Comparison of ENCODE assay signal across 8 cellular contexts in the genomic region with DNA sequence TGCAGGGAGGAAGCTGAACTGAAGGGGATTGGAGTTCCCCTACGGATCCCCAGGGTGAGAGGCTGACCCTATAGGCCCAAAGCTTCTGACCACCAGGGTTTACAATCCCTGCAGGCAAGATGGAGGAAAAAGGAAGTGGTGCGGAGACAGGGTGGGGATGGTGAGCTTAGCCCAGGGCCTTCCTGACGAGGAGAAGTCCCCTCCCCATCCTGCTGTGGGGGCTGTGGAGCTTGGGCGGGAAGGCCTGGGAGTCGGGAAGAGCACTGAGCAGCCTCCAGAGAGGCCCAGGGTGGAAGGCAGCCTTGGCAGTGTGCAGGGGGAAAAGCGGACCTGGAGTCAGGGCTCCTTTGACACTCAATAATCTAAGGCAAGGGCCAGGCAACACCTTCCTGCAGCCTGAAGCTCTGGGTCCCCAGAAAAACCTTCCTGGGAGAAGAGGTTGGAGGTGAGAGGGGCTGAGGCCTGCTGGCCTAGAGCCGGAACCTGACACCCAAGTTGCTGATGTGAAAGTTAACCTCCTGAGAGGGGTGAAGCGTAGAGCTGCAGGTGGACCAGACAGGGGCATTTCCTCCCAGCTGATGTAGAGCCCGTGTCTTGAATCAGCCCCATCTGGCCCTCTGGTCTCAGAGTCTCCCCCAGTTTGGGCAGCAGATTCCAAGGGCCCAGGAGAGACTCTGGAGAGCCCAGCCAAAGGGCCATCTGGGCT. TPM values are rescaled to one million over a fixed set of nuclear protein-coding genes. Genes with fewer than 3 reads are reported as not detected.
A peak's percentile ranks its signal among the peaks of the same experiment; 100 is the strongest.
DNase-seq lines count a peak whose midpoint lies in the region; ATAC-seq and TF ChIP-seq lines count a peak whose summit lies in the region.

No MANE protein-coding gene starts in this region.

- H3K27me3 ChIP-seq in dorsolateral prefrontal cortex, result no peaks in the 10 kb centered on the region
- H3K27me3 ChIP-seq in naive thymus-derived CD4-positive, alpha-beta T cell (ENCODE audit: control insufficient read depth in 2 of 2, insufficient read depth in 2 of 2, low read length in 2 of 2), result no peaks in the 10 kb centered on the region

- H3K4me1 ChIP-seq in naive thymus-derived CD4-positive, alpha-beta T cell (ENCODE audit: control insufficient read depth in 2 of 2, insufficient read depth in 2 of 2, low read length in 2 of 2), result peaks cover 83 to 88% of the 10 kb centered on the region in 2 donors

- H3K27ac ChIP-seq in dorsolateral prefrontal cortex, result peak overlapping the region in 58 of 59 donors; percentile 66 to 98 (median 92)
- peak overlapping the region; percentile 88 for H3K27ac ChIP-seq in naive thymus-derived CD4-positive, alpha-beta T cell (ENCODE audit: low read depth, low read length)

- peak overlapping the region; percentile 83 to 96 (median 88) for H3K4me3 Mint-ChIP-seq in naive thymus-derived CD4-positive, alpha-beta T cell

- CTCF ChIA-PET in naive thymus-derived CD4-positive, alpha-beta T cell (lab: Charles Lee), result interaction anchor here (0.6 to 22.9 kb wide), 13 partner anchors 8 to 106 kb away, joined by 3 to 539 read pairs (median 3); a partner anchor contains a TSS

- intact Hi-C loops in Right ventricle myocardium superior (cut with DNase I) (no loop called here), Right ventricle myocardium inferior (cut with DNase I) (no loop called here), dorsolateral prefrontal cortex (cut with DNase I) (no loop called here)
- intact Hi-C loops in naive thymus-derived CD4-positive, alpha-beta T cell (cut with micrococcal nuclease), result loop anchor here (1.0 to 10.0 kb wide), 17 partner anchors 8 to 1819 kb away; a partner anchor contains a TSS

- peaks cover 77 to 100% (median 88%) of the 10 kb centered on the region in 7 donors for H3K4me1 Mint-ChIP-seq in naive thymus-derived CD4-positive, alpha-beta T cell

- DNase-seq in Right ventricle myocardium superior, result peak; percentile 33
- no peak for DNase-seq in Right ventricle myocardium inferior (ENCODE audit: missing footprints)
- peak; percentile 89 for DNase-seq in OCI-M1 (lab: John Stamatoyannopoulos, UW)
- DNase-seq in dorsolateral prefrontal cortex, result no peak
- no peak for DNase-seq in naive thymus-derived CD4-positive, alpha-beta T cell
- DNase-seq in GOT3 (lab: John Stamatoyannopoulos, UW), result no peak
- DNase-seq in occipital lobe (lab: John Stamatoyannopoulos, UW), result no peak

- H3K36me3 Mint-ChIP-seq in naive thymus-derived CD4-positive, alpha-beta T cell, result peaks cover 0 to 42% (median 0%) of the 10 kb centered on the region in 5 donors

- POLR2A ChIA-PET in naive thymus-derived CD4-positive, alpha-beta T cell (lab: Charles Lee), result interaction anchor here (0.7 to 15.6 kb wide), 10 partner anchors 6 to 110 kb away, joined by 3 to 364 read pairs (median 4); a partner anchor contains a TSS

- H3K9me3 ChIP-seq in naive thymus-derived CD4-positive, alpha-beta T cell (ENCODE audit: control insufficient read depth in 2 of 3, low read length in 3 of 3), result no peaks in the 10 kb centered on the region

- peak overlapping the region; percentile 9 to 69 (median 52) for H3K4me3 ChIP-seq in dorsolateral prefrontal cortex
- peak overlapping the region; percentile 80 for H3K4me3 ChIP-seq in naive thymus-derived CD4-positive, alpha-beta T cell (ENCODE audit: low read length)

- H3K36me3 ChIP-seq in naive thymus-derived CD4-positive, alpha-beta T cell (ENCODE audit: control insufficient read depth in 2 of 3, insufficient read depth in 3 of 3, low read length in 3 of 3), result peaks cover 0 to 4% (median 0%) of the 10 kb centered on the region in 3 experiments

- H3K27ac Mint-ChIP-seq in naive thymus-derived CD4-positive, alpha-beta T cell, result peak overlapping the region; percentile 92 to 99 (median 97)

- ATAC-seq in Right ventricle myocardium superior (ENCODE audit: poor library complexity) (peak; percentile 3), Right ventricle myocardium inferior (no peak), HG02852 (IDR thresholded peaks at IDR 0.05; ENCODE audit: unreplicated experiment) (peak; percentile 33)
- ATAC-seq in naive thymus-derived CD4-positive, alpha-beta T cell, result peak; percentile 2

- no peaks in the 10 kb centered on the region for H3K27me3 Mint-ChIP-seq in naive thymus-derived CD4-positive, alpha-beta T cell

- H3K9me3 Mint-ChIP-seq in naive thymus-derived CD4-positive, alpha-beta T cell, result no peaks in the 10 kb centered on the region

- no peak for TF ChIP-seq CTCF in dorsolateral prefrontal cortex (IDR thresholded peaks at IDR 0.05 in 54 of 56, conservative IDR thresholded peaks at IDR 0.05 in 2 of 56; ENCODE audit: low read depth in 1 of 56, partially characterized antibody in 56 of 56)

RNA-seq across cellular contexts. Expression of a gene that starts 6.1 kb away (rescaled TPM):
- total RNA-seq in Right ventricle myocardium superior, result 35.9 TPM
- 38.8 TPM for total RNA-seq in Right ventricle myocardium inferior
- total RNA-seq in dorsolateral prefrontal cortex, result 10 to 100 TPM; 25.9 to 77.6 (median 46.8) TPM
- total RNA-seq in naive thymus-derived CD4-positive, alpha-beta T cell, result 100 to 1,000 TPM; 150 to 194 (median 188) TPM
- polyA plus RNA-seq in naive thymus-derived CD4-positive, alpha-beta T cell, result 10 to 100 TPM; 16.7 to 36.7 TPM
- total RNA-seq in occipital lobe, result 5.9 TPM

RNA-seq across cellular contexts. Expression of a gene that starts 40.6 kb away (rescaled TPM):
- total RNA-seq in Right ventricle myocardium superior (26.8 TPM), Right ventricle myocardium inferior (23.2 TPM), dorsolateral prefrontal cortex (100 to 1,000 TPM in 84 of 120 experiments, 10 to 100 TPM in 36; 71.9 to 264 (median 114) TPM), occipital lobe (11.1 TPM)
- 10 to 100 TPM in 2 of 5 experiments, 1 to 10 TPM in 3; 6.7 to 14.3 (median 10.0) TPM for total RNA-seq in naive thymus-derived CD4-positive, alpha-beta T cell
- 10 to 100 TPM; 12.5 to 15.6 TPM for polyA plus RNA-seq in naive thymus-derived CD4-positive, alpha-beta T cell

RNA-seq across cellular contexts. Expression of a gene that starts 55.0 kb away (rescaled TPM):
- total RNA-seq in Right ventricle myocardium superior (30.6 TPM), Right ventricle myocardium inferior (37.3 TPM), dorsolateral prefrontal cortex (100 to 1,000 TPM in 51 of 120 experiments, 10 to 100 TPM in 69; 33.3 to 206 (median 93.7) TPM), occipital lobe (9.0 TPM)
- total RNA-seq in naive thymus-derived CD4-positive, alpha-beta T cell, result 1 to 10 TPM in 2 of 5 experiments, under 1 TPM in 2, not detected in 1; 0.08 to 1.9 (median 1.1) TPM
- under 1 TPM in 1 of 2 donors, not detected in 1; 0.15 TPM for polyA plus RNA-seq in naive thymus-derived CD4-positive, alpha-beta T cell

Comparison
In these comparisons a context has a peak if more than half of its experiments do, and no peak if none do; other contexts are left out.
1. DNase-seq: peak in Right ventricle myocardium superior (single experiment) and OCI-M1 (single experiment); none in Right ventricle myocardium inferior (single experiment), dorsolateral prefrontal cortex (0 of 10), naive thymus-derived CD4-positive, alpha-beta T cell (0 of 9), GOT3 (single experiment) and occipital lobe (single experiment).
2. intact Hi-C loops: an anchor here in naive thymus-derived CD4-positive, alpha-beta T cell (1.0 to 10.0 kb wide); none called in Right ventricle myocardium superior, Right ventricle myocardium inferior and dorsolateral prefrontal cortex.